In the genomic region with DNA sequence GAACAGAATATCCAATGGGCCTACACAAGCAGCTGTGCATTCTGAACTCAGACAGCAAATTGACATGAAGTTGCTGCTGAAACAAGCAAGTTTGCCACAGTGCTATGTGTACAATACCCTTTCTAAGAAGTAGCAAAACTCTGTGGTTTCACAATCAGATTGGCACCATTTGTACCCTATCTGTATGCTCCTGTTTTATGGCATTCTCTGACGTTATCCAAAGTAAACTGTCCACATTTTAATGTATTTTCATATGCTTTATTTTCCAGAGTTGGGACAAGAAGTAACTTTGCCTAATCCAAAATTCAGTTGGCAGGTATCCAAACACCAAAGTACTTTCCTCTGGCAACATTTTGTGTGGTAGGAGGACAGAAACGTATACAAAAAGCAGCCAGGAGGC, we compare ENCODE assay signal across 16 cellular contexts.
DNase-seq lines count a peak whose midpoint lies in the region; FAIRE-seq and TF ChIP-seq lines count a peak whose summit lies in the region.
"Had no signal": no experiment of that assay in that cellular context is flagged by ENCODE, and none has a peak within 500 bp of the region (broad histone marks: within the 10 kb centered on the region; RNA-seq: fewer than 3 reads in every experiment).

No MANE protein-coding gene starts in this region.

- H3K36me3 Mint-ChIP-seq in astrocyte (ENCODE audit: low read depth, unreplicated experiment): no peaks in the 10 kb centered on the region

- no peak overlapping the region for H3K27ac Mint-ChIP-seq in astrocyte (ENCODE audit: unreplicated experiment)
- H3K27ac Mint-ChIP-seq: B cell had no signal

- no peak overlapping the region for H2AFZ ChIP-seq in astrocyte (ENCODE audit: low read depth, low read length)

- no peaks in the 10 kb centered on the region for H3K36me3 ChIP-seq in BLaER1
- H3K36me3 ChIP-seq in HEK293 (ENCODE audit: control insufficient read depth in 2 of 2, insufficient read depth in 1 of 2, low read length in 2 of 2): no peaks in the 10 kb centered on the region
- H3K36me3 ChIP-seq in astrocyte (ENCODE audit: insufficient read depth, low read length): no peaks in the 10 kb centered on the region

- POLR2A ChIA-PET in HEK293 (lab: Yijun Ruan, JAX): no interaction called here

- H4K20me1 ChIP-seq in BLaER1 (no peaks in the 10 kb centered on the region), astrocyte (ENCODE audit: insufficient read depth, low read length) (no peaks in the 10 kb centered on the region)

- FAIRE-seq in astrocyte (lab: Jason Lieb, UNC): no peak

- H3K4me1 ChIP-seq in BLaER1 (peaks cover 26% of the 10 kb centered on the region), HEK293 (ENCODE audit: control insufficient read depth, insufficient read depth, low read length) (peaks cover 5% of the 10 kb centered on the region), astrocyte (ENCODE audit: insufficient read depth, low read length) (no peaks in the 10 kb centered on the region)

- H3K4me1 Mint-ChIP-seq in astrocyte (ENCODE audit: low read depth, unreplicated experiment): no peaks in the 10 kb centered on the region
- H3K4me1 Mint-ChIP-seq: B cell had no signal

- CTCF ChIA-PET in HEK293 (lab: Yijun Ruan, JAX): no interaction called here

- no peaks in the 10 kb centered on the region for H3K79me2 ChIP-seq in astrocyte (ENCODE audit: insufficient read depth, low read length)

- peaks cover 12% of the 10 kb centered on the region for H3K27me3 Mint-ChIP-seq in astrocyte (ENCODE audit: low read depth, unreplicated experiment)
- H3K27me3 Mint-ChIP-seq: B cell had no signal

- peak; percentile 7 for DNase-seq in astrocyte (ENCODE audit: low read depth)
- DNase-seq in fibroblast of villous mesenchyme (ENCODE audit: low read depth): peak; percentile 6
- DNase-seq in HT-29 (ENCODE audit: low spot score): no peak
- DNase-seq in stimulated activated CD4-positive, alpha-beta T cell treated with anti-CD3 and anti-CD28 coated beads, Interleukin-4, amount 100 ng/mL, for 4 hours: no peak
- DNase-seq in medulla oblongata (ENCODE audit: extremely low spot score): no peak
- DNase-seq in NCI-H82 treated with DMSO at 0.1 percent for 48 hours (lab: John Stamatoyannopoulos, UW; ENCODE audit: unreplicated experiment): no peak
- DNase-seq: HCEC 1CT, IMR-90, NCI-H1436 treated with DMSO at 0.1 percent for 48 hours, NCI-H2081, NCI-H226, NCI-H69, Right ventricle myocardium superior had no signal

- H3K4me3 ChIP-seq in BLaER1 (no peak overlapping the region), HEK293 (ENCODE audit: low read depth, low read length) (no peak overlapping the region), astrocyte (ENCODE audit: insufficient read depth, low read depth, low read length) (no peak overlapping the region), fibroblast of villous mesenchyme (ENCODE audit: low read depth, low read length) (no peak overlapping the region)

- H3K27ac ChIP-seq in BLaER1 (no peak overlapping the region), HEK293 (ENCODE audit: extremely low read depth, low read depth, low read length) (no peak overlapping the region), astrocyte (ENCODE audit: low read depth, low read length) (no peak overlapping the region)

- no peak overlapping the region for H3K4me3 Mint-ChIP-seq in astrocyte (ENCODE audit: unreplicated experiment)
- H3K4me3 Mint-ChIP-seq: B cell had no signal

- TF ChIP-seq CTCF in HEK293 (tag by site-specific recombination; IDR thresholded peaks at IDR 0.05) (no peak), astrocyte (IDR thresholded peaks at IDR 0.05; ENCODE audit: insufficient read depth, low read depth, low read length) (no peak), fibroblast of villous mesenchyme (IDR thresholded peaks at IDR 0.05; ENCODE audit: insufficient read depth, low read depth, low read length) (no peak)

- H3K9ac ChIP-seq in BLaER1 (no peak overlapping the region), astrocyte (ENCODE audit: low read length) (no peak overlapping the region)

- H3K9me3 ChIP-seq in BLaER1 (no peaks in the 10 kb centered on the region), HEK293 (ENCODE audit: control insufficient read depth, insufficient read depth, low read depth, low read length) (no peaks in the 10 kb centered on the region), astrocyte (ENCODE audit: insufficient read depth, low read depth, low read length) (no peaks in the 10 kb centered on the region)

- peaks cover 2% of the 10 kb centered on the region for H3K9me3 Mint-ChIP-seq in astrocyte (ENCODE audit: unreplicated experiment)

- no peaks in the 10 kb centered on the region for H3K27me3 ChIP-seq in BLaER1
- peaks cover 5% of the 10 kb centered on the region for H3K27me3 ChIP-seq in astrocyte (ENCODE audit: insufficient read depth, low read length)

- peak overlapping the region; percentile 74 for H3K4me2 ChIP-seq in BLaER1
- H3K4me2 ChIP-seq in astrocyte (ENCODE audit: low read length): no peak overlapping the region

TF ChIP-seq in HEK293, 187 proteins besides CTCF, POLR2A, EP300 and RAD21:
- TF ChIP-seq, protein P1, sequence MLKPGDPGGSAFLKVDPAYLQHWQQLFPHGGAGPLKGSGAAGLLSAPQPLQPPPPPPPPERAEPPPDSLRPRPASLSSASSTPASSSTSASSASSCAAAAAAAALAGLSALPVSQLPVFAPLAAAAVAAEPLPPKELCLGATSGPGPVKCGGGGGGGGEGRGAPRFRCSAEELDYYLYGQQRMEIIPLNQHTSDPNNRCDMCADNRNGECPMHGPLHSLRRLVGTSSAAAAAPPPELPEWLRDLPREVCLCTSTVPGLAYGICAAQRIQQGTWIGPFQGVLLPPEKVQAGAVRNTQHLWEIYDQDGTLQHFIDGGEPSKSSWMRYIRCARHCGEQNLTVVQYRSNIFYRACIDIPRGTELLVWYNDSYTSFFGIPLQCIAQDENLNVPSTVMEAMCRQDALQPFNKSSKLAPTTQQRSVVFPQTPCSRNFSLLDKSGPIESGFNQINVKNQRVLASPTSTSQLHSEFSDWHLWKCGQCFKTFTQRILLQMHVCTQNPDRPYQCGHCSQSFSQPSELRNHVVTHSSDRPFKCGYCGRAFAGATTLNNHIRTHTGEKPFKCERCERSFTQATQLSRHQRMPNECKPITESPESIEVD (tag by site-specific recombination; IDR thresholded peaks at IDR 0.05): peak; percentile 21; the same call in 1 of the 2 replicates
- TF ChIP-seq ZNF133 (tag by site-specific recombination; IDR thresholded peaks at IDR 0.05): peak; percentile 55; the same call in 1 of the 2 replicates
- TF ChIP-seq, protein P2, sequence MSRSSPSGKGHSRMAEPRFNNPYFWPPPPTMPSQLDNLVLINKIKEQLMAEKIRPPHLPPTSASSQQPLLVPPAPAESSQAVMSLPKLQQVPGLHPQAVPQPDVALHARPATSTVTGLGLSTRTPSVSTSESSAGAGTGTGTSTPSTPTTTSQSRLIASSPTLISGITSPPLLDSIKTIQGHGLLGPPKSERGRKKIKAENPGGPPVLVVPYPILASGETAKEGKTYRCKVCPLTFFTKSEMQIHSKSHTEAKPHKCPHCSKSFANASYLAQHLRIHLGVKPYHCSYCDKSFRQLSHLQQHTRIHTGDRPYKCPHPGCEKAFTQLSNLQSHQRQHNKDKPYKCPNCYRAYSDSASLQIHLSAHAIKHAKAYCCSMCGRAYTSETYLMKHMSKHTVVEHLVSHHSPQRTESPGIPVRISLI (tag by site-specific recombination; IDR thresholded peaks at IDR 0.05): no peak

Comparison
In these comparisons a context has a peak if more than half of its experiments do, and no peak if none do; other contexts are left out.
1. DNase-seq: peak in astrocyte (single experiment) and fibroblast of villous mesenchyme (single experiment); none in HT-29 (single experiment), stimulated activated CD4-positive, alpha-beta T cell treated with anti-CD3 and anti-CD28 coated beads, Interleukin-4, amount 100 ng/mL, for 4 hours (0 of 2), medulla oblongata (single experiment) and NCI-H82 treated with DMSO at 0.1 percent for 48 hours (single experiment).